In genomic region chr14:54614296-54614695, GRCh38 we compare ENCODE assay signal across 21 cellular contexts.
"Had no signal": no experiment of that assay in that cellular context is flagged by ENCODE, and none has a peak within 500 bp of the region (broad histone marks: within the 10 kb centered on the region; RNA-seq: fewer than 3 reads in every experiment).

No MANE protein-coding gene starts in this region.

- ATAC-seq: HepG2, K562, Panc1, SK-N-SH treated with all-trans-retinoic acid at 6 μM for 48 hours had no signal

- DNase-seq: NCI-H1092, NCI-H1105 treated with DMSO at 0.1 percent for 48 hours, NCI-H1417 treated with DMSO at 0.1 percent for 48 hours, NCI-H146, NCI-H1694 treated with DMSO at 0.1 percent for 48 hours, NCI-H1930, NCI-H2081, NCI-H2171, NCI-H226, NCI-H446, NCI-H510A, NCI-H524 treated with DMSO at 0.1 percent for 48 hours, NCI-H774, SHP77, T-helper 1 cell had no signal

- H3K4me3 ChIP-seq: K562 had no signal

- H3K9ac ChIP-seq: KMS-11 had no signal

- H3K4me2 ChIP-seq: KMS-11 had no signal

- H3K27ac ChIP-seq: KMS-11, RWPE1 had no signal
